In the genomic region with DNA sequence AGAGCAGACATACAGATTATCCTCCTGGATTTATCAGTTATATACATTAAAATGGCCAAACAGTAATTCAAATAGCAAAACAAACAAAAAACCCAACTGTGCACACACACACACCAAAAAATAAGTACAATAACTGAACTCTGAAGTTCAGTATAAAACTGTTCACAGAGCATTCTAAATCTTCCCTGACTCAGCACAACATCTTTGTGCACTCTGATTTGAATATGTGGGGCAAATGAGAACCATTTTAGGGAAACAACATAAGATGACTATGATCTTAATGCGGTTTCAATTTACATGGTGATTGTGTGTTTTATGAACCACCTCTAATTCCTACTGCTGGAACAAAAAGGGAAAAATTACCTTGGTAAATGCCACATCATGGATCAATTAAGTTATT, we compare ENCODE assay signal across 28 cellular contexts. TPM values are rescaled to one million over a fixed set of nuclear protein-coding genes. Genes with fewer than 3 reads are reported as not detected.
DNase-seq lines count a peak whose midpoint lies in the region; ATAC-seq, FAIRE-seq and TF ChIP-seq lines count a peak whose summit lies in the region.
"Had no signal": no experiment of that assay in that cellular context is flagged by ENCODE, and none has a peak within 500 bp of the region (broad histone marks: within the 10 kb centered on the region; RNA-seq: fewer than 3 reads in every experiment).

No MANE protein-coding gene starts in this region.

- H2BK15ac ChIP-seq in IMR-90 (ENCODE audit: low read depth, low read length): no peak overlapping the region

- H3K4me3 ChIP-seq in IMR-90 (ENCODE audit: insufficient read depth, low read depth, low read length) (no peak overlapping the region), K562 (no peak overlapping the region), neural progenitor cell (no peak overlapping the region), Karpas-422 (ENCODE audit: low read length) (no peak overlapping the region)
- H3K4me3 ChIP-seq: colonic mucosa, lung, SK-N-MC had no signal

- H3K9me1 ChIP-seq in IMR-90 (ENCODE audit: insufficient read depth, low read length): peaks cover 6% of the 10 kb centered on the region
- no peaks in the 10 kb centered on the region for H3K9me1 ChIP-seq in K562 (ENCODE audit: control insufficient read depth, insufficient read depth, low read length)

- BruUV-seq in IMR-90 (replicated peaks; lab: Mats Ljungman, UMichigan) (no TSS peak), K562 (replicated peaks; lab: Mats Ljungman, UMichigan) (no TSS peak)

- H3K9ac ChIP-seq in IMR-90 (ENCODE audit: low read depth, low read length) (no peak overlapping the region), K562 (ENCODE audit: insufficient read depth in 1 of 2, low read depth in 2 of 2, low read length in 2 of 2) (no peak overlapping the region), neural progenitor cell (no peak overlapping the region), Karpas-422 (ENCODE audit: low read length) (no peak overlapping the region)
- H3K9ac ChIP-seq: KMS-11 had no signal

- dilution Hi-C loops in IMR-90 (cut with HindIII; ENCODE audit: low sequenced_read_pairs, unreplicated experiment): no loop called here

- in situ Hi-C loops in IMR-90 (cut with MboI; ENCODE audit: low sequenced_read_pairs): no loop called here
- in situ Hi-C loops in K562 (cut with MboI): no loop called here

- no CpG with 5 or more reads among the region's 1 CpG for WGBS in IMR-90 (ENCODE audit: extremely low coverage in 2 of 2, insufficient read length in 1 of 2), 2 experiments
- WGBS in K562 (ENCODE audit: insufficient coverage, low coverage, missing lambda C conversion rate): 33% methylated on average over 1 of the region's 1 CpG

- no peaks in the 10 kb centered on the region for H3K9me3 ChIP-seq in IMR-90 (ENCODE audit: control insufficient read depth, insufficient read depth, low read length)
- no peaks in the 10 kb centered on the region for H3K9me3 ChIP-seq in K562 (replicated peaks; ENCODE audit: control insufficient read depth, insufficient read depth, low read depth, low read length)
- no peaks in the 10 kb centered on the region for H3K9me3 ChIP-seq in neural progenitor cell (ENCODE audit: low read depth)
- H3K9me3 ChIP-seq in Karpas-422 (ENCODE audit: low read length): no peaks in the 10 kb centered on the region
- H3K9me3 ChIP-seq: colonic mucosa had no signal

- TF ChIP-seq POLR2A in IMR-90 (IDR thresholded peaks at IDR 0.05; ENCODE audit: low read depth, low read length) (no peak), K562 (conservative IDR thresholded peaks at IDR 0.05) (no peak)

- no peak overlapping the region for H3K4me2 ChIP-seq in IMR-90 (ENCODE audit: low read depth, low read length)
- H3K4me2 ChIP-seq in K562 (ENCODE audit: insufficient read depth, low read length): no peak overlapping the region
- H3K4me2 ChIP-seq in neural progenitor cell: no peak overlapping the region
- no peak overlapping the region for H3K4me2 ChIP-seq in Karpas-422 (ENCODE audit: low read depth, low read length, poor library complexity, severe bottlenecking)
- H3K4me2 ChIP-seq: KMS-11 had no signal

- no peak overlapping the region for H4K5ac ChIP-seq in IMR-90 (ENCODE audit: low read depth, low read length)

- CTCF ChIA-PET in IMR-90 (lab: Yijun Ruan, JAX) (no interaction called here), K562 (lab: Yijun Ruan, JAX; ENCODE audit: low intra/inter-chr PET ratio) (no interaction called here)

- peaks cover 5% of the 10 kb centered on the region; the same call in 1 of the 2 replicates for H3K4me1 ChIP-seq in IMR-90 (ENCODE audit: control insufficient read depth, insufficient read depth, low read length)
- peaks cover 0 to 22% of the 10 kb centered on the region in 2 experiments; a peak in 4 of 5 replicates for H3K4me1 ChIP-seq in K562 (replicated peaks in 1 of 2; ENCODE audit: control insufficient read depth in 2 of 2, insufficient read depth in 2 of 2, low read length in 2 of 2)
- H3K4me1 ChIP-seq in neural progenitor cell: peaks cover 95% of the 10 kb centered on the region
- H3K4me1 ChIP-seq in Karpas-422 (ENCODE audit: low read length): no peaks in the 10 kb centered on the region

- H3K79me1 ChIP-seq in IMR-90 (ENCODE audit: low read depth in 1 of 2, low read length in 2 of 2): peaks cover 0 to 15% of the 10 kb centered on the region in 2 experiments; a peak in 1 of 4 replicates

- intact Hi-C loops in IMR-90 (cut with micrococcal nuclease): no loop called here
- intact Hi-C loops in K562 (cut with micrococcal nuclease): no loop called here

- no peak overlapping the region for H3K4ac ChIP-seq in IMR-90 (ENCODE audit: low read depth, low read length)

- no peaks in the 10 kb centered on the region for H3K9me3 Mint-ChIP-seq in neural progenitor cell
- no peaks in the 10 kb centered on the region for H3K9me3 Mint-ChIP-seq in immature natural killer cell
- H3K9me3 Mint-ChIP-seq: stimulated activated memory B cell treated with anti-CD40 and anti-IgM and Interleukin-4, amounts not matched to agents 10 μg/mL and 1 μg/mL and 100 μg/mL, for 72 hours; type B pancreatic cell had no signal

- H3K4me1 Mint-ChIP-seq in neural progenitor cell (peaks cover 38% of the 10 kb centered on the region), immature natural killer cell (peaks cover 3 to 17% of the 10 kb centered on the region in 2 donors)

- no peak overlapping the region for H2AFZ ChIP-seq in IMR-90 (replicated peaks; ENCODE audit: low read length, poor library complexity)
- H2AFZ ChIP-seq in K562 (ENCODE audit: low read depth, low read length): no peak overlapping the region
- no peak overlapping the region for H2AFZ ChIP-seq in neural progenitor cell (replicated peaks)
- no peak overlapping the region for H2AFZ ChIP-seq in Karpas-422 (ENCODE audit: low read length)

- H2BK120ac ChIP-seq in IMR-90 (ENCODE audit: low read depth, low read length): no peak overlapping the region

- DNase-seq in IMR-90 (no peak), NCI-H526 treated with DMSO at 0.1 percent for 48 hours (lab: John Stamatoyannopoulos, UW) (peak; percentile 22), K562 (ENCODE audit: extremely low read depth in 1 of 4, low spot score in 3 of 4) (no peak), neural progenitor cell (ENCODE audit: low spot score) (no peak), Karpas-422 (no peak), immature natural killer cell (no peak)
- DNase-seq: activated naive CD4-positive, alpha-beta T cell treated with Interleukin-2 at 50 U/mL for 16 hours; C1 segment of cervical spinal cord; Calu3; colonic mucosa; DMS79 treated with DMSO at 0.1 percent for 48 hours; effector memory CD4-positive, alpha-beta T cell; head of caudate nucleus; NCI-H1092; NCI-H187; NCI-H524 treated with DMSO at 0.1 percent for 48 hours; stimulated activated CD4-positive, alpha-beta T cell treated with anti-CD3 and anti-CD28 coated beads, Interleukin-4, amount 100 ng/mL, for 4 hours; substantia nigra; T-helper 2 cell had no signal

- H3K18ac ChIP-seq in IMR-90 (ENCODE audit: low read depth, low read length): no peak overlapping the region

- H2BK5ac ChIP-seq in IMR-90 (ENCODE audit: low read depth, low read length, poor library complexity, severe bottlenecking): no peak overlapping the region

- H3K56ac ChIP-seq in IMR-90 (ENCODE audit: extremely low read depth, insufficient read depth, low read length): no peak overlapping the region

- FAIRE-seq in K562 (lab: Jason Lieb, UNC): no peak

- peak overlapping the region; percentile 89 for H3K27ac Mint-ChIP-seq in neural progenitor cell
- H3K27ac Mint-ChIP-seq in immature natural killer cell: peak overlapping the region in 1 of 6 donors; percentile 9
- H3K27ac Mint-ChIP-seq: progenitor cell of endocrine pancreas; stimulated activated memory B cell treated with anti-CD40 and anti-IgM and Interleukin-4, amounts not matched to agents 10 μg/mL and 1 μg/mL and 100 μg/mL, for 72 hours; type B pancreatic cell had no signal

- H3K14ac ChIP-seq in IMR-90 (replicated peaks; ENCODE audit: low read depth, low read length): no peak overlapping the region

- H4K20me1 ChIP-seq in IMR-90 (ENCODE audit: insufficient read depth, low read length) (0 out of 2 replicates have a peak, but pooled peaks cover 5% of the 10 kb centered on the region), K562 (replicated peaks; ENCODE audit: control insufficient read depth, insufficient read depth, low read length) (no peaks in the 10 kb centered on the region), neural progenitor cell (ENCODE audit: low read depth) (no peaks in the 10 kb centered on the region), Karpas-422 (ENCODE audit: insufficient read depth, low read depth, low read length) (no peaks in the 10 kb centered on the region)

- H3K36me3 ChIP-seq in IMR-90 (ENCODE audit: control insufficient read depth, insufficient read depth, low read length) (peaks cover 8% of the 10 kb centered on the region), K562 (ENCODE audit: control insufficient read depth, insufficient read depth, low read length) (peaks cover 9% of the 10 kb centered on the region; the same call in 2 of the 3 replicates), neural progenitor cell (no peaks in the 10 kb centered on the region), Karpas-422 (ENCODE audit: insufficient read depth, low read length) (no peaks in the 10 kb centered on the region)
- H3K36me3 ChIP-seq: colonic mucosa had no signal

- ATAC-seq in IMR-90 (ENCODE audit: low read depth) (no peak), K562 (no peak), GM21737 (IDR thresholded peaks at IDR 0.05; ENCODE audit: unreplicated experiment) (no peak)
- ATAC-seq: sciatic nerve; stimulated activated memory B cell treated with anti-CD40 and anti-IgM and Interleukin-4, amounts not matched to agents 10 μg/mL and 1 μg/mL and 100 μg/mL, for 72 hours had no signal

- POLR2A ChIA-PET in IMR-90 (lab: Charles Lee; ENCODE audit: unreplicated experiment) (interaction anchor here (0.6 kb wide), 1 partner anchor 134 kb away, joined by 3 read pairs; no protein-coding TSS in a partner anchor), K562 (lab: Yijun Ruan, JAX) (no interaction called here)

- H3K27me3 Mint-ChIP-seq in neural progenitor cell (ENCODE audit: insufficient read depth, low read depth) (no peaks in the 10 kb centered on the region), immature natural killer cell (ENCODE audit: low read depth in 3 of 3) (peaks cover 1 to 3% (median 2%) of the 10 kb centered on the region in 3 donors)
- H3K27me3 Mint-ChIP-seq: stimulated activated memory B cell treated with anti-CD40 and anti-IgM and Interleukin-4, amounts not matched to agents 10 μg/mL and 1 μg/mL and 100 μg/mL, for 72 hours; type B pancreatic cell had no signal

- no peak for TF ChIP-seq EP300 in K562 (IDR thresholded peaks at IDR 0.05; ENCODE audit: low read length)

- H3K79me2 ChIP-seq in K562 (ENCODE audit: control insufficient read depth, insufficient read depth, low read length): no peaks in the 10 kb centered on the region
- H3K79me2 ChIP-seq in neural progenitor cell (ENCODE audit: low read depth): no peaks in the 10 kb centered on the region
- no peaks in the 10 kb centered on the region for H3K79me2 ChIP-seq in Karpas-422 (ENCODE audit: low read length)

- H2AK5ac ChIP-seq in IMR-90 (ENCODE audit: low read depth, low read length): no peak overlapping the region

- TF ChIP-seq CTCF in IMR-90 (conservative IDR thresholded peaks at IDR 0.05; ENCODE audit: low read depth, low read length) (no peak), K562 (IDR thresholded peaks at IDR 0.05 in 2 of 3, conservative IDR thresholded peaks at IDR 0.05 in 1 of 3; ENCODE audit: insufficient read depth in 2 of 3, low read depth in 1 of 3, low read length in 3 of 3) (no peak), neural progenitor cell (IDR thresholded peaks at IDR 0.05) (no peak)

- no peak overlapping the region for H2BK20ac ChIP-seq in IMR-90 (ENCODE audit: low read depth, low read length)

- H2AK9ac ChIP-seq in IMR-90 (replicated peaks; ENCODE audit: low read depth, low read length, poor library complexity): no peak overlapping the region

- no peak overlapping the region for H4K8ac ChIP-seq in IMR-90 (ENCODE audit: low read depth in 2 of 2, low read length in 2 of 2)

- H3K36me3 Mint-ChIP-seq in neural progenitor cell: peaks cover 19% of the 10 kb centered on the region
- H3K36me3 Mint-ChIP-seq in immature natural killer cell: peaks cover 0 to 4% (median 0%) of the 10 kb centered on the region in 3 donors

- H3K4me3 Mint-ChIP-seq in neural progenitor cell (no peak overlapping the region), immature natural killer cell (peak overlapping the region in 1 of 5 donors; percentile 34)
- H3K4me3 Mint-ChIP-seq: stimulated activated memory B cell treated with anti-CD40 and anti-IgM and Interleukin-4, amounts not matched to agents 10 μg/mL and 1 μg/mL and 100 μg/mL, for 72 hours; type B pancreatic cell had no signal

- no peaks in the 10 kb centered on the region for H3K9me2 ChIP-seq in Karpas-422 (replicated peaks; ENCODE audit: insufficient read depth, low read length)

- H3K27ac ChIP-seq in IMR-90 (ENCODE audit: insufficient read depth, low read length) (no peak overlapping the region), K562 (ENCODE audit: extremely low read depth, low read depth, low read length) (peak overlapping the region; percentile 26; the same call in 1 of the 3 replicates), neural progenitor cell (no peak overlapping the region), Karpas-422 (ENCODE audit: low read length) (no peak overlapping the region)
- H3K27ac ChIP-seq: colonic mucosa, KMS-11, RWPE1, SK-N-MC had no signal

- H3K27me3 ChIP-seq in IMR-90 (ENCODE audit: control insufficient read depth, insufficient read depth, low read length) (peaks cover 8% of the 10 kb centered on the region), K562 (ENCODE audit: control insufficient read depth in 2 of 2, insufficient read depth in 2 of 2, low read length in 2 of 2) (no peaks in the 10 kb centered on the region), neural progenitor cell (peaks cover 70% of the 10 kb centered on the region), Karpas-422 (ENCODE audit: low read length) (no peaks in the 10 kb centered on the region)
- H3K27me3 ChIP-seq: colonic mucosa had no signal

- peaks cover 55% of the 10 kb centered on the region for H3F3A ChIP-seq in neural progenitor cell (ENCODE audit: low read depth)

- TF ChIP-seq RAD21 in IMR-90 (IDR thresholded peaks at IDR 0.05; ENCODE audit: low read length) (no peak), K562 (CRISPR knock-in tag; conservative IDR thresholded peaks at IDR 0.05 in 1 of 2, IDR thresholded peaks at IDR 0.05 in 1 of 2) (no peak; a peak in 1 of 4 replicates)

- no peak overlapping the region for H3K23ac ChIP-seq in IMR-90 (ENCODE audit: low read depth, low read length)

- H4K91ac ChIP-seq in IMR-90 (ENCODE audit: insufficient read depth, low read depth, low read length): no peak overlapping the region

RNA-seq across cellular contexts. Expression of a gene that starts 41.8 kb away (rescaled TPM):
- total RNA-seq in IMR-90 (2012; rRNA removed): 15.3 and 23.3 TPM in 2 replicates
- polyA plus RNA-seq in IMR-90 (2012; rRNA removed): 73.4 and 73.8 TPM in 2 replicates
- 36.3 and 46.1 TPM in 2 replicates for polyA plus RNA-seq in IMR-90 (2012; cell fraction: cytosol; rRNA removed)
- 316 and 398 TPM in 2 replicates for polyA plus RNA-seq in IMR-90 (2012; cell fraction: nucleus; rRNA removed; ENCODE audit: low replicate concordance)
- total RNA-seq in K562 (2011; cell fraction: chromatin; rRNA removed; ENCODE audit: low replicate concordance): 37.8 and 55.0 TPM in 2 replicates
- total RNA-seq in K562 (2011; cell fraction: nucleolus; rRNA removed): 16.5 and 17.4 TPM in 2 replicates
- total RNA-seq in K562 (2011; cell fraction: nucleoplasm; rRNA removed): 44.0 and 76.9 TPM in 2 replicates
- total RNA-seq in K562 (2014; rRNA removed): 11.7 and 14.8 TPM in 2 replicates
- total RNA-seq in K562 (2014; rRNA removed; fragmentation: Illumina TruSeq; extraction: Trizol): 11.0 and 11.5 TPM in 2 replicates
- total RNA-seq in K562 (2015; rRNA removed; fragmentation: Illumina TruSeq; extraction: Trizol): 13.2 and 15.1 TPM in 2 replicates
- 26.2 and 27.0 TPM in 2 replicates for total RNA-seq in K562 (2021)
- 18.9 and 53.9 TPM in 2 replicates for polyA plus RNA-seq in K562 (2011; rRNA removed)
- polyA plus RNA-seq in K562 (2011; cell fraction: cytosol; rRNA removed): 11.7 and 22.0 TPM in 2 replicates
- polyA plus RNA-seq in K562 (2011; cell fraction: nucleus; rRNA removed): 111 and 133 TPM in 2 replicates
- polyA plus RNA-seq in K562 (2012): 30.7 and 36.6 TPM in 2 replicates
- polyA plus RNA-seq in K562 (2014; fragmentation: Illumina TruSeq; extraction: Trizol): 27.4 and 29.6 TPM in 2 replicates
- 1 to 10 TPM; 4.9 to 5.9 TPM for polyA plus RNA-seq in K562 (2014; fragmentation: Nextera tagmentation; extraction: Ambion mirVana)
- 18.7 and 19.6 TPM in 2 replicates for polyA plus RNA-seq in K562 (2014; rRNA removed)
- 20.9 and 39.9 TPM in 2 replicates for polyA minus RNA-seq in K562 (2011; rRNA and poly(A)+ RNA removed)
- polyA minus RNA-seq in K562 (2011; cell fraction: cytosol; rRNA and poly(A)+ RNA removed): 6.9 and 18.7 TPM in 2 replicates
- 32.3 and 88.7 TPM in 2 replicates for polyA minus RNA-seq in K562 (2011; cell fraction: nucleus; rRNA and poly(A)+ RNA removed)
- total RNA-seq in neural progenitor cell (ENCODE audit: low replicate concordance): 5.1 and 5.6 TPM in 2 replicates
- total RNA-seq in Karpas-422 (2014; rRNA removed; shearing (Covaris generic); ENCODE audit: low replicate concordance): 4.7 and 6.5 TPM in 2 replicates
- 1 to 10 TPM in 2 of 3 donors, not detected in 1; 2.4 to 2.9 TPM for polyA plus RNA-seq in immature natural killer cell
